22 cellular contexts compared by ENCODE assay signal in genomic region chr2:227812001-227812400, GRCh38. TPM values are rescaled to one million over a fixed set of nuclear protein-coding genes. Genes with fewer than 3 reads are reported as not detected.
"Had no signal": no experiment of that assay in that cellular context is flagged by ENCODE, and none has a peak within 500 bp of the region (broad histone marks: within the 10 kb centered on the region; RNA-seq: fewer than 3 reads in every experiment).

No MANE protein-coding gene starts in this region.

- H3K27me3 ChIP-seq: brain microvascular endothelial cell, cardiac muscle cell had no signal

- H3K27ac ChIP-seq: brain microvascular endothelial cell, cardiac muscle cell had no signal

- H3K36me3 ChIP-seq: cardiac muscle cell had no signal

- DNase-seq: activated B cell treated with CpG ODN at 0.5 μM for 24 hours; activated CD4-positive, alpha-beta T cell treated with anti-CD3 and anti-CD28 coated beads for 1 hour; activated CD4-positive, alpha-beta T cell treated with anti-CD3 and anti-CD28 coated beads, Interleukin-2, amount 10 ng/mL, durations not matched to agents 24 days and 14 days; activated CD8-positive, alpha-beta memory T cell treated with anti-CD3 and anti-CD28 coated beads, Interleukin-2, amount 50 U/mL, for 4 hours; activated CD8-positive, alpha-beta T cell treated with anti-CD3 and anti-CD28 coated beads for 36 hours; activated gamma-delta T cell treated with Interleukin-2 at 50 U/mL for 16 hours; activated naive CD4-positive, alpha-beta T cell treated with anti-CD3 and anti-CD28 coated beads, Interleukin-2, amount 10 ng/mL, durations not matched to agents 7 days and 5 days; activated naive CD8-positive, alpha-beta T cell treated with anti-CD3 and anti-CD28 coated beads for 36 hours; brain microvascular endothelial cell; Karpas-422; MM.1S; NCI-H1105 treated with DMSO at 0.1 percent for 48 hours; NCI-H146; NCI-H187 treated with DMSO at 0.1 percent for 48 hours; NCI-H2081 treated with DMSO at 0.1 percent for 48 hours; NCI-H446; NCI-H524; SHP77; T-helper 9 cell had no signal

- H3K4me3 ChIP-seq: cardiac muscle cell had no signal

- ATAC-seq: activated CD8-positive, alpha-beta T cell treated with anti-CD3 and anti-CD28 coated beads for 36 hours had no signal

RNA-seq across cellular contexts. Expression of gene CCL20, which starts 1.6 kb away (rescaled TPM):
- total RNA-seq: activated B cell treated with CpG ODN at 0.5 μM for 24 hours, cardiac muscle cell had no signal

RNA-seq across cellular contexts. Expression of gene DAW1, which starts 59.4 kb away (rescaled TPM):
- total RNA-seq: activated B cell treated with CpG ODN at 0.5 μM for 24 hours; activated CD4-positive, alpha-beta T cell treated with anti-CD3 and anti-CD28 coated beads, Interleukin-2, amount 10 ng/mL, durations not matched to agents 24 days and 14 days; activated CD8-positive, alpha-beta T cell treated with anti-CD3 and anti-CD28 coated beads for 36 hours; activated naive CD8-positive, alpha-beta T cell treated with anti-CD3 and anti-CD28 coated beads for 36 hours; activated T-helper 2 cell treated with anti-CD3 and anti-CD28 coated beads, Interferon-gamma antibody, Interleukin-2, Interleukin-4, amounts not matched to agents 10 μg/mL and 5 μg/mL and 100 μg/mL, durations not matched to agents 14 hours and 24 hours and 36 hours; SK-MEL-5 had no signal
- polyA plus RNA-seq: cardiac muscle cell had no signal
